21 cellular contexts compared by ENCODE assay signal in the genomic region with DNA sequence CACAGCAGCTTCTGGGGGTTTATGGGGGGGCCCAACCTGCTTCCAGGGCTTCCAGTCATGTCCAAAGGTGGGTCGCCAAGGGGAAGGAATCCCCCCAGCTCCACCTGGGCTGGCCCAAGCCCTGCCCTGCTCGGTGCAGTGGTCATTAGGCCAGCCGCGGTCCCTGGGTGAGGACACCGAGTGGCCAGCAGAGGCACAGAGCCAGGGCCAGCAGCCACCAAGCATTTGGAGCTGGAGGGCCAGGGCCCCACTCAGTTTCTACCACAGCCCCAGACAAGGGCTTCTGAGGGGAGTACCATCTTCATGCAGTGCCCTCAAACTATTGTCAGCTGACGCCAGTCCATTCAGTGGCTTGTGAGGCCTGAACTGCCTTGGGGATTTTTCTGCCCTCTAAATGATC. TPM values are rescaled to one million over a fixed set of nuclear protein-coding genes. Genes with fewer than 3 reads are reported as not detected.
"Had no signal": no experiment of that assay in that cellular context is flagged by ENCODE, and none has a peak within 500 bp of the region (broad histone marks: within the 10 kb centered on the region; RNA-seq: fewer than 3 reads in every experiment).

No MANE protein-coding gene starts in this region.

- H3K27ac ChIP-seq: adrenal gland, transverse colon, uterus, VCaP had no signal

- H3K4me1 ChIP-seq: adrenal gland, transverse colon, uterus had no signal

- H3K4me3 Mint-ChIP-seq: nephron had no signal

- H3K27ac Mint-ChIP-seq: activated naive CD4-positive, alpha-beta T cell treated with anti-CD3 and anti-CD28 coated beads, Interleukin-2, amount 50 U/mL, for 72 hours; nephron had no signal

- H3K9me3 ChIP-seq: adrenal gland, heart left ventricle, transverse colon, uterus had no signal

- H3K9me3 Mint-ChIP-seq: activated naive CD4-positive, alpha-beta T cell treated with anti-CD3 and anti-CD28 coated beads, Interleukin-2, amount 50 U/mL, for 72 hours; nephron had no signal

- H3K4me3 ChIP-seq: adrenal gland, heart left ventricle, transverse colon, uterus had no signal

- H3K36me3 ChIP-seq: adrenal gland, transverse colon, uterus had no signal

- ATAC-seq: activated naive CD4-positive, alpha-beta T cell treated with anti-CD3 and anti-CD28 coated beads, Interleukin-2, amount 50 U/mL, for 72 hours; heart left ventricle had no signal

- H3K36me3 Mint-ChIP-seq: activated naive CD4-positive, alpha-beta T cell treated with anti-CD3 and anti-CD28 coated beads, Interleukin-2, amount 50 U/mL, for 72 hours had no signal

- H3K27me3 ChIP-seq: adrenal gland, heart left ventricle, transverse colon, uterus had no signal

- DNase-seq: activated CD4-positive, alpha-beta T cell treated with anti-CD3 and anti-CD28 coated beads for 1 hour; activated gamma-delta T cell treated with Interleukin-2 at 50 U/mL for 16 hours; adrenal gland; erythroblast; retina; stimulated activated CD4-positive, alpha-beta T cell treated with anti-CD3 and anti-CD28 coated beads, Interleukin-12 subunit alpha, Interleukin-12 subunit beta, amount 100 ng/mL, for 4 hours; stimulated activated CD4-positive, alpha-beta T cell treated with anti-CD3 and anti-CD28 coated beads, Interleukin-1b, Interleukin-23, amount 100 ng/mL, for 48 hours; stimulated activated CD8-positive, alpha-beta memory T cell treated with anti-CD3 and anti-CD28 coated beads, Interleukin-4, amount 100 ng/mL, for 48 hours; stimulated activated naive CD4-positive, alpha-beta T cell treated with Interleukin-2 at 50 U/mL for 16 hours; SW 1271; T-helper 2 cell; transverse colon; uterus had no signal

RNA-seq across cellular contexts. Expression of a gene that starts 51.4 kb away (rescaled TPM):
- total RNA-seq: activated CD8-positive, alpha-beta memory T cell treated with anti-CD3 and anti-CD28 coated beads for 36 hours; activated naive CD4-positive, alpha-beta T cell treated with anti-CD3 and anti-CD28 coated beads, Interleukin-2, amount 50 U/mL, for 72 hours; bronchial epithelial cell; heart left ventricle; kidney epithelial cell; subcutaneous adipose tissue had no signal

RNA-seq across cellular contexts. Expression of a gene that starts 57.6 kb away (rescaled TPM):
- total RNA-seq: activated CD8-positive, alpha-beta memory T cell treated with anti-CD3 and anti-CD28 coated beads for 36 hours; activated naive CD4-positive, alpha-beta T cell treated with anti-CD3 and anti-CD28 coated beads, Interleukin-2, amount 50 U/mL, for 72 hours had no signal
